Comparison of ENCODE assay signal across 28 cellular contexts in the genomic region with DNA sequence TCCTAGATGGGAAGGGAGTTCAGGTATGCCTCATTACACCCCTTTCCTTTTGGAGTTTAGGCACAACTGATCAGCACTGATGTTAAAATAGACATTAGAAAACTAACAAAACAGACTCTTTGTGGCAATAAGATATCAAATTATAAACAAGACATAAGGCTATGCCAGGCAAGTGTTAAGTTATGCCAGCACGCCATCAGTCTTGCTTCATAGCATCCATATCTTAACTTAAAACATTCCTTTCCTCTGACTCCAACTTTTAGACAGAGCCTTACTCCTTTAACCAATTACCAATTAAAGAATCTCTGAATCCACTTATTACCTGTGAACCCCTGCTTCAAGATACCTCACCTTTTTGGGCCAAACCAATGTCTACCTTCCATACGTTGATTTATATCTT.
"Had no signal": no experiment of that assay in that cellular context is flagged by ENCODE, and none has a peak within 500 bp of the region (broad histone marks: within the 10 kb centered on the region; RNA-seq: fewer than 3 reads in every experiment).

No MANE protein-coding gene starts in this region.

- H3K4me1 Mint-ChIP-seq: activated naive CD4-positive, alpha-beta T cell treated with anti-CD3 and anti-CD28 coated beads, Interleukin-2, amount 10 ng/mL, durations not matched to agents 7 days and 5 days; activated naive CD8-positive, alpha-beta T cell treated with anti-CD3 and anti-CD28 coated beads, Interleukin-2, amount 10 ng/mL, durations not matched to agents 7 days and 5 days; brain; IgD-negative memory B cell had no signal

- H3K27me3 Mint-ChIP-seq: activated CD8-positive, alpha-beta T cell treated with anti-CD3 and anti-CD28 coated beads for 36 hours; activated naive CD4-positive, alpha-beta T cell treated with anti-CD3 and anti-CD28 coated beads, Interleukin-2, amount 10 ng/mL, durations not matched to agents 7 days and 5 days; activated naive CD8-positive, alpha-beta T cell treated with anti-CD3 and anti-CD28 coated beads, Interleukin-2, amount 10 ng/mL, durations not matched to agents 7 days and 5 days; brain; IgD-negative memory B cell had no signal

- FAIRE-seq: astrocyte had no signal

- H3K9me3 Mint-ChIP-seq: brain had no signal

- H3K27me3 ChIP-seq: MG63, Peyer's patch, SJSA1 had no signal

- H3K9me3 ChIP-seq: MG63, Peyer's patch, SJSA1 had no signal

- H3K36me3 ChIP-seq: MG63, Peyer's patch, SJSA1 had no signal

- ATAC-seq: activated CD4-positive, CD25-positive, alpha-beta regulatory T cell treated with anti-CD3 and anti-CD28 coated beads, Interleukin-2, amount 50 U/mL, for 24 hours; activated CD8-positive, alpha-beta T cell treated with anti-CD3 and anti-CD28 coated beads for 36 hours; activated T-cell treated with anti-CD3 and anti-CD28 coated beads, Interleukin-2, amount 50 U/mL, for 72 hours; SK-N-SH treated with all-trans-retinoic acid at 6 μM for 48 hours had no signal

- H3K4me3 Mint-ChIP-seq: activated CD8-positive, alpha-beta T cell treated with anti-CD3 and anti-CD28 coated beads for 36 hours; activated naive CD4-positive, alpha-beta T cell treated with anti-CD3 and anti-CD28 coated beads, Interleukin-2, amount 10 ng/mL, durations not matched to agents 7 days and 5 days; activated naive CD8-positive, alpha-beta T cell treated with anti-CD3 and anti-CD28 coated beads, Interleukin-2, amount 10 ng/mL, durations not matched to agents 7 days and 5 days; activated T-cell treated with anti-CD3 and anti-CD28 coated beads, Interleukin-2, amount 50 U/mL, for 72 hours; brain; IgD-negative memory B cell; T-helper 1 cell treated with Interleukin-12 subunit alpha and Interleukin-12 subunit beta and Interleukin-4 antibody, amounts not matched to agents 30 μg/mL and 1 μg/mL, for 36 hours had no signal

- H3K4me1 ChIP-seq: Peyer's patch, SJSA1 had no signal

- DNase-seq: activated CD4-positive, alpha-beta T cell treated with anti-CD3 and anti-CD28 coated beads for 4 hours; activated CD8-positive, alpha-beta memory T cell treated with anti-CD3 and anti-CD28 coated beads, Interleukin-2, amount 50 U/mL, for 4 hours; activated CD8-positive, alpha-beta T cell treated with anti-CD3 and anti-CD28 coated beads for 36 hours; activated gamma-delta T cell treated with Interleukin-2 at 50 U/mL for 16 hours; activated naive CD4-positive, alpha-beta T cell treated with anti-CD3 and anti-CD28 coated beads, Interleukin-2, amount 10 ng/mL, durations not matched to agents 7 days and 5 days; activated naive CD8-positive, alpha-beta T cell treated with anti-CD3 and anti-CD28 coated beads, Interleukin-2, amount 10 ng/mL, durations not matched to agents 7 days and 5 days; activated T-cell treated with anti-CD3 and anti-CD28 coated beads, Interleukin-2, amount 50 U/mL, for 72 hours; amniotic stem cell; caudate nucleus; KG1; MG63; NCI-H1930; NCI-H2171; NCI-H2227 treated with DMSO at 0.1 percent for 48 hours; NCI-H510A; NCI-H526 treated with DMSO at 0.1 percent for 48 hours; NCI-H82; Peyer's patch; SHP77 had no signal

- H3K36me3 Mint-ChIP-seq: activated naive CD4-positive, alpha-beta T cell treated with anti-CD3 and anti-CD28 coated beads, Interleukin-2, amount 10 ng/mL, durations not matched to agents 7 days and 5 days; activated naive CD8-positive, alpha-beta T cell treated with anti-CD3 and anti-CD28 coated beads, Interleukin-2, amount 10 ng/mL, durations not matched to agents 7 days and 5 days; brain; IgD-negative memory B cell had no signal

- H3K27ac Mint-ChIP-seq: activated CD8-positive, alpha-beta T cell treated with anti-CD3 and anti-CD28 coated beads for 36 hours; activated naive CD4-positive, alpha-beta T cell treated with anti-CD3 and anti-CD28 coated beads, Interleukin-2, amount 10 ng/mL, durations not matched to agents 7 days and 5 days; activated naive CD8-positive, alpha-beta T cell treated with anti-CD3 and anti-CD28 coated beads, Interleukin-2, amount 10 ng/mL, durations not matched to agents 7 days and 5 days; activated T-cell treated with anti-CD3 and anti-CD28 coated beads, Interleukin-2, amount 50 U/mL, for 72 hours; activated T-helper 2 cell treated with anti-CD3 and anti-CD28 coated beads, Interferon-gamma antibody, Interleukin-2, Interleukin-4, amounts not matched to agents 10 μg/mL and 5 μg/mL and 100 μg/mL, durations not matched to agents 14 hours and 24 hours and 36 hours; IgD-negative memory B cell; T-helper 1 cell treated with Interleukin-12 subunit alpha and Interleukin-12 subunit beta and Interleukin-4 antibody, amounts not matched to agents 30 μg/mL and 1 μg/mL, for 36 hours had no signal

- H3K27ac ChIP-seq: Peyer's patch, RWPE1, SJSA1 had no signal

- H3K4me3 ChIP-seq: MG63, Peyer's patch, SJSA1 had no signal
